In the genomic region with DNA sequence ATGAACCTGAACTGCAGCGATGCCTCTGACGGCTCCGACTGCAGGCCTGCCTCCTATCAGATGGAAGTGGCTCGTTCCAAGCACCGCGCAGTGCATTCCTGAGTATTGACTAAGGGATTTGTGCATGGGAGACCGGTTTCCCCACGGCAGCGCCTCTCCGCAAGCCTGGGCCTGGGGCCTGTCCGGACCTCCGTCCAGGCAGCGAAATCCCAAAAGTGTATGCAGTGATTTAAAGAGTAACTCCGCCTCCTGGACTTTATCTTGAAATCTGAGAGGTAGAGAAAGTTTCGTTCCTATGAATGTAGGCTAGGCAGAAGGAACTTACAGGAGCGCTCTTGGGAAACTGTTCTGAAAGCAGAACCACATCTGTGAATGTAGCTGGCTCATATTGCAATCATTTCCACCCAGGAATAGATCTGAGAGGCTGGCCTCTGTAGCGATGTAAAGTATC, we compare ENCODE assay signal across 7 cellular contexts.
A peak's percentile ranks its signal among the peaks of the same experiment; 100 is the strongest.
DNase-seq lines count a peak whose midpoint lies in the region; ATAC-seq and TF ChIP-seq lines count a peak whose summit lies in the region.

No MANE protein-coding gene starts in this region.

- DNase-seq in NCI-H226: peak; percentile 97
- DNase-seq in epithelial cell of prostate (ENCODE audit: low read depth, low spot score): peak; percentile 76
- peak; percentile 13 for DNase-seq in middle frontal gyrus (ENCODE audit: extremely low spot score, low spot score)
- peak; percentile 81 to 82 for DNase-seq in upper lobe of left lung

- peak; percentile 94 to 95 for ATAC-seq in upper lobe of left lung (ENCODE audit: low FRiP score in 2 of 2)
- no peak for ATAC-seq in GM18873 (IDR thresholded peaks at IDR 0.05; ENCODE audit: low FRiP score, unreplicated experiment)
- no peak for ATAC-seq in HG03571 (IDR thresholded peaks at IDR 0.05; ENCODE audit: unreplicated experiment)
- no peak for ATAC-seq in GM18861 (IDR thresholded peaks at IDR 0.05; ENCODE audit: unreplicated experiment)

- 41 to 43% methylated on average over 17 of the region's 17 CpGs for WGBS in upper lobe of left lung, 2 donors

- TF ChIP-seq POLR2A in upper lobe of left lung (IDR thresholded peaks at IDR 0.05): peak in 1 of 4 donors; percentile 50

- H3K4me1 ChIP-seq in upper lobe of left lung: peaks cover 0 to 18% (median 7%) of the 10 kb centered on the region in 4 donors

- no peaks in the 10 kb centered on the region for H3K36me3 ChIP-seq in upper lobe of left lung

- no peaks in the 10 kb centered on the region for H3K27me3 ChIP-seq in upper lobe of left lung

- TF ChIP-seq CTCF in upper lobe of left lung (IDR thresholded peaks at IDR 0.05): no peak

- no peaks in the 10 kb centered on the region for H3K9me3 ChIP-seq in upper lobe of left lung

- H3K4me3 ChIP-seq in upper lobe of left lung: peak overlapping the region in 3 of 4 donors; percentile 1 to 30 (median 27)

- H3K27ac ChIP-seq in epithelial cell of prostate (peak overlapping the region; percentile 60), upper lobe of left lung (peak overlapping the region; percentile 57 to 79 (median 76))

- TF ChIP-seq EP300 in upper lobe of left lung (IDR thresholded peaks at IDR 0.05): no peak

Comparison
In these comparisons a context has a peak if more than half of its experiments do, and no peak if none do; other contexts are left out.
1. DNase-seq: peak in every context shown above with its lines; median percentile 97 in NCI-H226; 82 in upper lobe of left lung; 76 in epithelial cell of prostate; 13 in middle frontal gyrus.
2. ATAC-seq: peak in upper lobe of left lung (2 of 2); none in GM18873 (single experiment), HG03571 (single experiment) and GM18861 (single experiment).